Comparison of ENCODE assay signal across 2 cellular contexts in genomic region chr12:9144353-9145106, GRCh38. TPM values are rescaled to one million over a fixed set of nuclear protein-coding genes. Genes with fewer than 3 reads are reported as not detected.
"Had no signal": no experiment of that assay in that cellular context is flagged by ENCODE, and none has a peak within 500 bp of the region (broad histone marks: within the 10 kb centered on the region; RNA-seq: fewer than 3 reads in every experiment).

No MANE protein-coding gene starts in this region.

RNA-seq across cellular contexts. Expression of gene A2M, which starts 28.8 kb away (rescaled TPM):
- polyA plus RNA-seq: IgD-negative memory B cell, SK-N-SH had no signal
